Comparison of ENCODE assay signal across 19 cellular contexts in genomic region chr1:22749503-22749902, GRCh38. TPM values are rescaled to one million over a fixed set of nuclear protein-coding genes. Genes with fewer than 3 reads are reported as not detected.
DNase-seq lines count a peak whose midpoint lies in the region; ATAC-seq, FAIRE-seq and TF ChIP-seq lines count a peak whose summit lies in the region.
"Had no signal": no experiment of that assay in that cellular context is flagged by ENCODE, and none has a peak within 500 bp of the region (broad histone marks: within the 10 kb centered on the region; RNA-seq: fewer than 3 reads in every experiment).

No MANE protein-coding gene starts in this region.

- in situ Hi-C loops in GM23248 (cut with MboI) (no loop called here), GM12878 (cut with MboI) (no loop called here)

- H3K4me2 ChIP-seq in GM23248 (ENCODE audit: unreplicated experiment) (peak overlapping the region; percentile 74), GM12878 (ENCODE audit: control insufficient read depth, insufficient read depth) (peak overlapping the region; percentile 69)

- SMC1A ChIA-PET in GM12878 (lab: Charles Lee; ENCODE audit: uncharacterized antibody, unreplicated experiment), result no interaction called here

- no peaks in the 10 kb centered on the region for H3K36me3 ChIP-seq in ACC112 (ENCODE audit: insufficient read depth, low read length)
- H3K36me3 ChIP-seq in GM23248 (ENCODE audit: low read depth), result no peaks in the 10 kb centered on the region
- no peaks in the 10 kb centered on the region for H3K36me3 ChIP-seq in GM12878 (ENCODE audit: control insufficient read depth in 2 of 2, insufficient read depth in 2 of 2, low read length in 1 of 2)
- no peaks in the 10 kb centered on the region for H3K36me3 ChIP-seq in left lung
- H3K36me3 ChIP-seq in effector memory CD4-positive, alpha-beta T cell (ENCODE audit: control insufficient read depth, insufficient read depth, low read length), result no peaks in the 10 kb centered on the region
- H3K36me3 ChIP-seq: uterus had no signal

- FAIRE-seq in GM12878 (lab: Jason Lieb, UNC), result no peak
- FAIRE-seq: TTC549 had no signal

- no peaks in the 10 kb centered on the region for H4K20me1 ChIP-seq in GM23248 (ENCODE audit: insufficient read depth)
- no peaks in the 10 kb centered on the region for H4K20me1 ChIP-seq in GM12878 (ENCODE audit: control insufficient read depth, insufficient read depth)

- RAD21 ChIA-PET in GM12878 (lab: Charles Lee; ENCODE audit: unreplicated experiment), result no interaction called here

- H3K9me3 ChIP-seq in GM23248 (ENCODE audit: low read depth) (no peaks in the 10 kb centered on the region), GM12878 (replicated peaks; ENCODE audit: control insufficient read depth, insufficient read depth, low read length) (no peaks in the 10 kb centered on the region), left lung (no peaks in the 10 kb centered on the region)
- no peaks in the 10 kb centered on the region for H3K9me3 ChIP-seq in effector memory CD4-positive, alpha-beta T cell (ENCODE audit: control insufficient read depth, low read length)
- H3K9me3 ChIP-seq: uterus had no signal

- H3K27ac ChIP-seq in ACC112 (ENCODE audit: low read depth, low read length) (peak overlapping the region; percentile 93), GM23248 (peak overlapping the region; percentile 93), GM12878 (ENCODE audit: control insufficient read depth, insufficient read depth) (no peak overlapping the region), left lung (peak overlapping the region; percentile 82 to 84)
- no peak overlapping the region for H3K27ac ChIP-seq in effector memory CD4-positive, alpha-beta T cell (ENCODE audit: insufficient read depth, low read length, poor library complexity, severe bottlenecking)
- H3K27ac ChIP-seq: SK-N-MC had no signal

- POLR2A ChIA-PET in GM12878 (lab: Charles Lee), result no interaction called here

- H3K27me3 ChIP-seq in ACC112 (ENCODE audit: insufficient read depth, low read length) (no peaks in the 10 kb centered on the region), GM23248 (replicated peaks; ENCODE audit: insufficient read depth) (no peaks in the 10 kb centered on the region), GM12878 (replicated peaks in 1 of 2; ENCODE audit: control insufficient read depth in 2 of 2, insufficient read depth in 2 of 2, low read length in 1 of 2) (no peaks in the 10 kb centered on the region), left lung (peaks cover 0 to 9% of the 10 kb centered on the region in 2 donors)
- no peaks in the 10 kb centered on the region for H3K27me3 ChIP-seq in effector memory CD4-positive, alpha-beta T cell (replicated peaks; ENCODE audit: control insufficient read depth, insufficient read depth, low read length, poor library complexity, severe bottlenecking)
- H3K27me3 ChIP-seq: uterus had no signal

- TF ChIP-seq CTCF in GM12878 (IDR thresholded peaks at IDR 0.05 in 2 of 3, conservative IDR thresholded peaks at IDR 0.05 in 1 of 3; ENCODE audit: control insufficient read depth in 2 of 3, extremely low read depth in 1 of 3, insufficient read depth in 1 of 3, low read depth in 3 of 3, low read length in 3 of 3) (no peak), left lung (IDR thresholded peaks at IDR 0.05) (no peak)

- no peak overlapping the region for H2AFZ ChIP-seq in ACC112 (ENCODE audit: low read length, unreplicated experiment)
- H2AFZ ChIP-seq in GM23248, result no peak overlapping the region
- H2AFZ ChIP-seq in GM12878 (ENCODE audit: control insufficient read depth, low read depth, low read length), result no peak overlapping the region

- ATAC-seq in GM12878, result no peak
- no peak for ATAC-seq in left lung
- ATAC-seq in sciatic nerve, result no peak
- ATAC-seq: naive thymus-derived CD8-positive, alpha-beta T cell had no signal

- H3K4me3 ChIP-seq in ACC112 (ENCODE audit: low read depth, low read length) (no peak overlapping the region), GM23248 (no peak overlapping the region), GM12878 (no peak overlapping the region), left lung (no peak overlapping the region)
- no peak overlapping the region for H3K4me3 ChIP-seq in effector memory CD4-positive, alpha-beta T cell (ENCODE audit: insufficient read depth, low read depth, low read length, poor library complexity, severe bottlenecking)
- H3K4me3 ChIP-seq: SK-N-MC, uterus had no signal

- peaks cover 63% of the 10 kb centered on the region for H3K4me1 ChIP-seq in ACC112 (ENCODE audit: control insufficient read depth, insufficient read depth, low read length, unreplicated experiment)
- peaks cover 50% of the 10 kb centered on the region for H3K4me1 ChIP-seq in GM23248 (ENCODE audit: insufficient read depth)
- H3K4me1 ChIP-seq in GM12878 (ENCODE audit: control insufficient read depth, insufficient read depth, low read length), result peaks cover 33% of the 10 kb centered on the region
- peaks cover 24 to 42% of the 10 kb centered on the region in 2 donors for H3K4me1 ChIP-seq in left lung
- H3K4me1 ChIP-seq in effector memory CD4-positive, alpha-beta T cell (ENCODE audit: control insufficient read depth, insufficient read depth, low read length, poor library complexity, severe bottlenecking), result no peaks in the 10 kb centered on the region
- H3K4me1 ChIP-seq: uterus had no signal

- WGBS in GM23248 (ENCODE audit: low coverage in 1 of 2, low lambda C conversion rate in 2 of 2, missing lambda C conversion rate in 2 of 2), 2 experiments, result 87 to 89% methylated on average over 4 of the region's 4 CpGs
- 74% methylated on average over 4 of the region's 4 CpGs for WGBS in GM12878 (ENCODE audit: insufficient coverage, insufficient replicate concordance, low lambda C conversion rate, missing lambda C conversion rate)

- H3K9me2 ChIP-seq in GM23248 (ENCODE audit: insufficient read depth), result no peaks in the 10 kb centered on the region

- DNase-seq in GM23248 (no peak), GM12878 (ENCODE audit: low read depth, low spot score) (no peak), left lung (no peak), activated T-cell treated with anti-CD3 and anti-CD28 coated beads for 4 hours (no peak), sciatic nerve (ENCODE audit: low spot score) (no peak), NOMO-1 (lab: John Stamatoyannopoulos, UW; ENCODE audit: unreplicated experiment in 2 of 2) (no peak)
- DNase-seq in effector memory CD4-positive, alpha-beta T cell, result no peak
- DNase-seq: activated CD4-positive, alpha-beta T cell treated with anti-CD3 and anti-CD28 coated beads, Interleukin-2, amount 50 U/mL, for 48 hours; activated naive CD8-positive, alpha-beta T cell treated with anti-CD3 and anti-CD28 coated beads for 36 hours; COR-L47; foreskin keratinocyte; naive thymus-derived CD8-positive, alpha-beta T cell; NCI-H2029 treated with DMSO at 0.1 percent for 48 hours; NCI-H510A; stimulated activated naive CD4-positive, alpha-beta T cell had no signal

- H3K9ac ChIP-seq in GM23248 (peak overlapping the region; percentile 64; the same call in 1 of the 2 replicates), GM12878 (ENCODE audit: control insufficient read depth, insufficient read depth, low read length) (no peak overlapping the region)

- no peak for TF ChIP-seq POLR2A in GM12878 (IDR thresholded peaks at IDR 0.05; ENCODE audit: low read depth, low read length)

- TF ChIP-seq EP300 in GM12878 (IDR thresholded peaks at IDR 0.05; ENCODE audit: borderline replicate concordance in 1 of 2, control insufficient read depth in 1 of 2, low read depth in 2 of 2, low read length in 2 of 2), result no peak

- CTCF ChIA-PET in GM12878 (lab: Yijun Ruan, JAX), result interaction anchor here (0.7 to 1.3 kb wide), 3 partner anchors 9 to 46 kb away, joined by 3 read pairs; no protein-coding TSS in a partner anchor

- peaks cover 49% of the 10 kb centered on the region for H3F3A ChIP-seq in GM23248 (ENCODE audit: insufficient read depth)

- TF ChIP-seq RAD21 in GM12878 (IDR thresholded peaks at IDR 0.05; ENCODE audit: insufficient read depth, low read depth, low read length), result no peak

- intact Hi-C loops in GM12878 (cut with micrococcal nuclease; ENCODE audit: unreplicated experiment), result no loop called here
- intact Hi-C loops in left lung (cut with DNase I), result no loop called here
- intact Hi-C loops in sciatic nerve (cut with DNase I), result no loop called here

- BruUV-seq in GM12878 (replicated peaks; lab: Mats Ljungman, UMichigan), result no TSS peak

- H3K79me2 ChIP-seq in ACC112 (ENCODE audit: control insufficient read depth, insufficient read depth, low read length, unreplicated experiment) (peaks cover 15% of the 10 kb centered on the region), GM23248 (ENCODE audit: insufficient read depth) (no peaks in the 10 kb centered on the region), GM12878 (ENCODE audit: control insufficient read depth, insufficient read depth, low read length) (no peaks in the 10 kb centered on the region)

TF ChIP-seq in GM12878, 131 proteins besides CTCF, POLR2A, EP300 and RAD21 (continues in another document):
- TF ChIP-seq ZNF24 (IDR thresholded peaks at IDR 0.05), result peak; percentile 81

RNA-seq across cellular contexts. Expression of gene EPHB2, which starts 38.9 kb away (rescaled TPM):
- 5.1 and 9.0 TPM in 2 replicates for total RNA-seq in GM23248 (2014; rRNA removed; shearing (Covaris generic))
- 1.0 and 2.0 TPM in 2 replicates for polyA plus RNA-seq in GM23248 (2016; fragmentation: Nextera tagmentation; extraction: Ambion mirVana)
- total RNA-seq in GM12878 (2013; cell fraction: nucleolus; rRNA removed), result 1.6 and 3.4 TPM in 2 replicates
- 1.7 and 2.6 TPM in 2 replicates for total RNA-seq in GM12878 (2014; rRNA removed)
- total RNA-seq in GM12878 (2014; rRNA removed; fragmentation: Illumina TruSeq; extraction: Trizol), result 0.92 and 0.94 TPM in 2 replicates
- 2.0 and 3.3 TPM in 2 replicates for total RNA-seq in GM12878 (2021)
- polyA plus RNA-seq in GM12878 (2011; ENCODE audit: low read depth), result 0.07 TPM
- 0.13 and 0.68 TPM in 2 replicates for polyA plus RNA-seq in GM12878 (2011; rRNA removed)
- polyA plus RNA-seq in GM12878 (2011; cell fraction: cytosol; rRNA removed), result 0.73 and 0.84 TPM in 2 replicates
- 1.1 and 2.1 TPM in 2 replicates for polyA plus RNA-seq in GM12878 (2011; cell fraction: nucleus; rRNA removed)
- 0.22 and 0.46 TPM in 2 replicates for polyA plus RNA-seq in GM12878 (2012)
- polyA plus RNA-seq in GM12878 (2014; fragmentation: Illumina TruSeq; extraction: Trizol), result 0.68 and 1.2 TPM in 2 replicates
- polyA plus RNA-seq in GM12878 (2014; fragmentation: Nextera tagmentation; extraction: Ambion mirVana), result under 1 TPM; 0.13 to 0.31 TPM
- polyA plus RNA-seq in GM12878 (2014; rRNA removed), result 1.2 and 1.6 TPM in 2 replicates
- under 1 TPM; 0.24 to 0.91 TPM for polyA plus RNA-seq in GM12878 (2016; fragmentation: Nextera tagmentation; extraction: Ambion mirVana)
- polyA minus RNA-seq in GM12878 (2011; rRNA and poly(A)+ RNA removed), result 2.3 and 3.2 TPM in 2 replicates
- polyA minus RNA-seq in GM12878 (2011; cell fraction: cytosol; rRNA and poly(A)+ RNA removed), result 0.31 and 0.40 TPM in 2 replicates
- polyA minus RNA-seq in GM12878 (2011; cell fraction: nucleus; rRNA and poly(A)+ RNA removed), result 0.77 and 0.97 TPM in 2 replicates
- total RNA-seq in left lung, result 10 to 100 TPM; 11.3 to 15.9 TPM
- total RNA-seq in sciatic nerve, result 22.6 TPM
- polyA plus RNA-seq: naive thymus-derived CD8-positive, alpha-beta T cell had no signal

Comparison
In these comparisons a context has a peak if more than half of its experiments do, and no peak if none do; other contexts are left out.
1. H3K27ac ChIP-seq: peak in ACC112 (single experiment), GM23248 (single experiment) and left lung (2 of 2); none in GM12878 (single experiment) and effector memory CD4-positive, alpha-beta T cell (single experiment).